8 cellular contexts compared by ENCODE assay signal in the genomic region with DNA sequence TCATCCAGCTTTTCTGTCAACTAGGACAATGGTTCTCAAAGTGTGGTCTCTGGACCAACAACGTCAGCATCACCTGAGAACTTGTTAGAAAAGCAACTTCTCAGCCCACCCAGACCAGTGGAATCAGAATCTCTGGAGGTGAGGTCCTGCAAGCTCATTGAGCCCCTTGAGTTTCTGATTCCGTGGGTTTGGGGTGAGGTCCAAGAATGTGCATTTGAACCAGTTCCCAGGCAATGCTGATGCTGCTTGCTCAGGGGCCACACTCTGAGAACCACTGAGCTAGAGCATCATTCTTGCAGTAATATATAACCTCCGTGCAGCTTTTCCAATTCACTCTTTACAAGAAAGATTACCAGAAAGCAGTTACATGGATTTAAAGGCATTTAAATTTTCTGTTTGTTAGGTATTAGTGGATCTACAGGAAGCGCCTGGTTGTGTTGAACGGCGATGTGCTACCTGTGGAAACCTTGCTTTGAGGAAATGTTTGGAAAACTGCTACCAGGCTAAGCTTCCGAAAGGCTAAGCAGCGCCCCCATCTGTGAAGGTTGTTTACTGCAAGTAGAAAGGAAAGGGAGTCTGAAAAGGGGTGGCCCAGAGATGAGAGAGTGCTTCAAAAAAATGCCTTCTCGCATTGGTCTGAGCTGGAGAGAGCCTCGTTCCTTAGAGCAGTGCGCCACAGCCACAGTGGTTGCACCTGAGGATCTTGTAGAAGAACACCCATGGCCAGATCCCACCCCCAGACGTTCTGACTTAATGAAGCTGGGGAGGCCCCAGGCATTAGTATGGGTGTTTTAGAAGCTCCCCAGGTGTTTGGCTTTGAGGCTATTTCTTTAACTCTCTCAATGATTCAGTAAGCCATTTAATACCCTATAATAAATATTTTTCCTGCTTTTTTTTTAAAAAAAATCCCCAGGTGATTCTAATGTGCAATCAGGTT. TPM values are rescaled to one million over a fixed set of nuclear protein-coding genes. Genes with fewer than 3 reads are reported as not detected.
DNase-seq lines count a peak whose midpoint lies in the region; ATAC-seq lines count a peak whose summit lies in the region.

No MANE protein-coding gene starts in this region.

- POLR2A ChIA-PET in T-cell (lab: Charles Lee), result interaction anchor here in 1 of 2 donors (0.6 kb wide), 1 partner anchor 29 kb away, joined by 3 read pairs; no protein-coding TSS in a partner anchor

- in situ Hi-C loops in KBM-7 (cut with MboI; ENCODE audit: low pct_unique_long_range_greater_than_20kb, low sequenced_read_pairs), result loop anchor here (10.0 kb wide), 1 partner anchor 117 kb away; no protein-coding TSS in a partner anchor

- H3K27ac Mint-ChIP-seq in T-cell, result no peak overlapping the region

- DNase-seq in NCI-H446 (lab: John Stamatoyannopoulos, UW) (peak; percentile 17 to 28), NCI-H446 treated with DMSO at 0.1 percent for 48 hours (lab: John Stamatoyannopoulos, UW) (no peak), KBM-7 (peak; percentile 84), T-cell (peak in 23 of 34 experiments; percentile 3 to 36 (median 15)), middle frontal gyrus (ENCODE audit: extremely low spot score, low spot score) (peak; percentile 33)
- DNase-seq in effector CD4-positive, alpha-beta T cell, result peak; percentile 14

- H3K4me1 Mint-ChIP-seq in T-cell, result peaks cover 0 to 9% (median 8%) of the 10 kb centered on the region in 3 donors

- no peak for ATAC-seq in T-cell (replicated peaks in 1 of 4)
- no peak for ATAC-seq in GM19397 (IDR thresholded peaks at IDR 0.05; ENCODE audit: unreplicated experiment)
- ATAC-seq in HG02885 (IDR thresholded peaks at IDR 0.05; ENCODE audit: poor library complexity, unreplicated experiment), result no peak

- CTCF ChIA-PET in T-cell (lab: Charles Lee), result interaction anchor here (0.6 to 1.3 kb wide), 4 partner anchors 48 to 267 kb away, joined by 3 to 5 read pairs (median 4); no protein-coding TSS in a partner anchor

- H3K36me3 Mint-ChIP-seq in T-cell, result peaks cover 25% of the 10 kb centered on the region

- H3K9me3 Mint-ChIP-seq in T-cell, result no peaks in the 10 kb centered on the region

- H3K27me3 Mint-ChIP-seq in T-cell, result no peaks in the 10 kb centered on the region

- H3K4me3 Mint-ChIP-seq in T-cell, result no peak overlapping the region

RNA-seq across cellular contexts. Expression of a gene that starts 50.0 kb away (rescaled TPM):
- not detected for total RNA-seq in T-cell
